In the genomic region with DNA sequence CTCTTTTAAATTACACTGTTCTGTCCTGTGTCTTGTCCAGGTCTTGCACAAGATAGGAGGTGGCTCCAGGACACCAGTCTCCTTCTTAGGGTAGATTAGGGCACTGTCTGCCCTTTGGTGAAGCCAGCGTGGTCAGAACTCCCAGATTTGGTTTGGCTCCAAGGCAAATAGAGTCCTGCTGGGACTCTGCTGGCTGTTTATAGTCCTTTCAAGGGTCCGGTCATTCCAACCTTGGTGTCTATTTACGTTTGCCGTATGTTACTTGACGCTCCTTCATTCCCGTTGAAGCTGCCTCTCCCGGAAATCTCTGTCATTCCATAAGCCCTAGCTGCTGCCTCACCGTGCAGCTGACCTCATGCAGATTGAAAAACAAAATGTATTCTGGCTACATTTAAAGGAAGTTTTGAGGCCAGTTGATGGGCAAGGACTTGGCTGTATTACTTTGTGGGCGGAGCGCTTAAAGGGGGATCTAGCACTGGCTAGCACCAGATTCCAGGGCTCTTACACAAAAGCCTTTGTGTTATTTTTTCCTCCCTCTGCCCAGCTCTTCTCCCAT, we compare ENCODE assay signal across 8 cellular contexts.
A peak's percentile ranks its signal among the peaks of the same experiment; 100 is the strongest.
DNase-seq lines count a peak whose midpoint lies in the region; ATAC-seq and TF ChIP-seq lines count a peak whose summit lies in the region.

No MANE protein-coding gene starts in this region.

- H3K79me2 ChIP-seq in mammary epithelial cell (ENCODE audit: insufficient read depth, low read length) = no peaks in the 10 kb centered on the region

- dilution Hi-C loops in mammary epithelial cell (cut with HindIII; ENCODE audit: low sequenced_read_pairs) = no loop called here

- CTCF ChIA-PET in HEK293T (lab: Yijun Ruan, JAX) (no interaction called here), mammary epithelial cell (lab: Charles Lee; ENCODE audit: low non-redundant PET) (no interaction called here)

- no peak for TF ChIP-seq CTCF in mammary epithelial cell (conservative IDR thresholded peaks at IDR 0.05 in 1 of 2, IDR thresholded peaks at IDR 0.05 in 1 of 2; ENCODE audit: extremely low read depth in 1 of 2, insufficient read depth in 1 of 2, low read depth in 1 of 2, low read length in 2 of 2)
- TF ChIP-seq CTCF in stomach (IDR thresholded peaks at IDR 0.05) = no peak

- DNase-seq in HEK293T (ENCODE audit: extremely low spot score) (peak; percentile 9), mammary epithelial cell (peak; percentile 93), kidney tubule cell (ENCODE audit: low spot score) (peak; percentile 68), stomach (peak; percentile 30), NCI-H1105 treated with DMSO at 0.1 percent for 48 hours (lab: John Stamatoyannopoulos, UW) (no peak)
- no peak for DNase-seq in effector CD4-positive, alpha-beta T cell
- no peak for DNase-seq in activated CD4-positive, alpha-beta T cell treated with anti-CD3 and anti-CD28 coated beads, Interleukin-2, amount 50 U/mL, for 48 hours

- TF ChIP-seq POLR2A in stomach (IDR thresholded peaks at IDR 0.05) = no peak

- H3K27me3 ChIP-seq in mammary epithelial cell (ENCODE audit: insufficient read depth, low read length) = no peaks in the 10 kb centered on the region
- no peaks in the 10 kb centered on the region for H3K27me3 ChIP-seq in stomach

- peak overlapping the region; percentile 57 for H3K4me2 ChIP-seq in mammary epithelial cell (ENCODE audit: insufficient read depth, low read depth, low read length)

- H3K9me3 ChIP-seq in mammary epithelial cell (replicated peaks; ENCODE audit: insufficient read depth, low read length) = no peaks in the 10 kb centered on the region
- no peaks in the 10 kb centered on the region for H3K9me3 ChIP-seq in stomach

- peaks cover 41% of the 10 kb centered on the region for H3K4me1 ChIP-seq in mammary epithelial cell (ENCODE audit: insufficient read depth, low read length)
- H3K4me1 ChIP-seq in stomach = peaks cover 0 to 35% (median 4%) of the 10 kb centered on the region in 4 donors

- no peak for ATAC-seq in GM18498 (IDR thresholded peaks at IDR 0.05; ENCODE audit: unreplicated experiment)

- TSS peak; percentile 89 for BruUV-seq in mammary epithelial cell (replicated peaks; lab: Mats Ljungman, UMichigan)

- 1% methylated on average over 10 of the region's 10 CpGs for WGBS in mammary epithelial cell (ENCODE audit: low coverage, missing lambda C conversion rate)
- WGBS in stomach, 5 donors = 26 to 53% (median 35%) methylated on average over 10 of the region's 10 CpGs

- POLR2A ChIA-PET in HEK293T (lab: Yijun Ruan, JAX) = no interaction called here

- H4K20me1 ChIP-seq in mammary epithelial cell (ENCODE audit: insufficient read depth, low read length) = no peaks in the 10 kb centered on the region

- peak; percentile 77 for TF ChIP-seq EP300 in stomach (IDR thresholded peaks at IDR 0.05)

- peak overlapping the region; percentile 87 for H3K27ac ChIP-seq in mammary epithelial cell (ENCODE audit: insufficient read depth, low read depth, low read length)
- peak overlapping the region; percentile 50 to 69 (median 60) for H3K27ac ChIP-seq in stomach

- H3K9ac ChIP-seq in mammary epithelial cell (ENCODE audit: insufficient read depth, low read length) = peak overlapping the region; percentile 29

- peak overlapping the region; percentile 91 for H2AFZ ChIP-seq in mammary epithelial cell (ENCODE audit: low read depth, low read length)

- intact Hi-C loops in mammary epithelial cell (cut with micrococcal nuclease) = loop anchor here (1.0 to 5.0 kb wide), 4 partner anchors 250 to 577 kb away; partner anchors contain the start of genes RNU6-7 and RNU6-8
- intact Hi-C loops in stomach (cut with DNase I; ENCODE audit: low total_unique reads) = no loop called here

- no peaks in the 10 kb centered on the region for H3K36me3 ChIP-seq in mammary epithelial cell (ENCODE audit: insufficient read depth, low read length)
- H3K36me3 ChIP-seq in stomach = no peaks in the 10 kb centered on the region

- in situ Hi-C loops in mammary epithelial cell (cut with MboI; ENCODE audit: low sequenced_read_pairs in 2 of 2) = loop anchor here (5.0 kb wide), 2 partner anchors 37 to 252 kb away; no protein-coding TSS in a partner anchor

- H3K4me3 ChIP-seq in mammary epithelial cell (replicated peaks in 1 of 3; ENCODE audit: insufficient read depth in 1 of 3, low read depth in 2 of 3, low read length in 3 of 3) = peak overlapping the region in 1 of 3 experiments; percentile 10
- peak overlapping the region in 1 of 4 donors; percentile 14 for H3K4me3 ChIP-seq in stomach

TF ChIP-seq in HEK293T, 16 proteins besides CTCF, POLR2A, EP300 and RAD21:
- TF ChIP-seq L3MBTL2 (conservative IDR thresholded peaks at IDR 0.05) (0 out of 2 replicates have a peak, but pooled peaks have one; percentile 26), LEF1 (IDR thresholded peaks at IDR 0.05; ENCODE audit: borderline replicate concordance) (no peak), FOXA1 (IDR thresholded peaks at IDR 0.05) (no peak)
TF ChIP-seq in HEK293T: peak in this region for 1.

Comparison
In these comparisons a context has a peak if more than half of its experiments do, and no peak if none do; other contexts are left out.
1. DNase-seq: peak in HEK293T (single experiment), mammary epithelial cell (single experiment), kidney tubule cell (single experiment) and stomach (single experiment); none in effector CD4-positive, alpha-beta T cell (single experiment), activated CD4-positive, alpha-beta T cell treated with anti-CD3 and anti-CD28 coated beads, Interleukin-2, amount 50 U/mL, for 48 hours (0 of 2) and NCI-H1105 treated with DMSO at 0.1 percent for 48 hours (single experiment).